ENCODE assay signal across 3 cellular contexts in genomic region chr2:158489366-158490112, GRCh38.
TF ChIP-seq lines count a peak whose summit lies in the region.

No MANE protein-coding gene starts in this region.

TF ChIP-seq in SK-N-SH, 30 proteins besides CTCF, POLR2A, EP300 and RAD21:
- no peak for TF ChIP-seq MAX (IDR thresholded peaks at IDR 0.05; ENCODE audit: low read depth)
- no peak for TF ChIP-seq RFX5 (IDR thresholded peaks at IDR 0.05; ENCODE audit: low read length)
- TF ChIP-seq JUND (IDR thresholded peaks at IDR 0.05): no peak

TF ChIP-seq in SK-N-SH treated with all-trans-retinoic acid at 6 μM for 48 hours, 23 proteins besides CTCF, POLR2A, EP300 and RAD21 (continued from another document):
- no peak for TF ChIP-seq POU6F1 (CRISPR knock-in tag; IDR thresholded peaks at IDR 0.05; ENCODE audit: borderline replicate concordance, low read depth)
- no peak for TF ChIP-seq ZFP30 (CRISPR knock-in tag; IDR thresholded peaks at IDR 0.05)
- TF ChIP-seq CREB5 (CRISPR knock-in tag; IDR thresholded peaks at IDR 0.05; ENCODE audit: low read depth): no peak
- TF ChIP-seq TOX (CRISPR knock-in tag; IDR thresholded peaks at IDR 0.05; ENCODE audit: borderline replicate concordance): no peak
- TF ChIP-seq, protein P1, sequence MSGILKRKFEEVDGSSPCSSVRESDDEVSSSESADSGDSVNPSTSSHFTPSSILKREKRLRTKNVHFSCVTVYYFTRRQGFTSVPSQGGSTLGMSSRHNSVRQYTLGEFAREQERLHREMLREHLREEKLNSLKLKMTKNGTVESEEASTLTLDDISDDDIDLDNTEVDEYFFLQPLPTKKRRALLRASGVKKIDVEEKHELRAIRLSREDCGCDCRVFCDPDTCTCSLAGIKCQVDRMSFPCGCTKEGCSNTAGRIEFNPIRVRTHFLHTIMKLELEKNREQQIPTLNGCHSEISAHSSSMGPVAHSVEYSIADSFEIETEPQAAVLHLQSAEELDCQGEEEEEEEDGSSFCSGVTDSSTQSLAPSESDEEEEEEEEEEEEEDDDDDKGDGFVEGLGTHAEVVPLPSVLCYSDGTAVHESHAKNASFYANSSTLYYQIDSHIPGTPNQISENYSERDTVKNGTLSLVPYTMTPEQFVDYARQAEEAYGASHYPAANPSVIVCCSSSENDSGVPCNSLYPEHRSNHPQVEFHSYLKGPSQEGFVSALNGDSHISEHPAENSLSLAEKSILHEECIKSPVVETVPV (CRISPR knock-in tag; IDR thresholded peaks at IDR 0.05): no peak
- TF ChIP-seq TCF4 (CRISPR knock-in tag; IDR thresholded peaks at IDR 0.05; ENCODE audit: borderline replicate concordance): no peak
- TF ChIP-seq OSR1 (CRISPR knock-in tag; IDR thresholded peaks at IDR 0.05): no peak
- no peak for TF ChIP-seq CSDC2 (CRISPR knock-in tag; IDR thresholded peaks at IDR 0.05)
- TF ChIP-seq ISL1 (CRISPR knock-in tag; IDR thresholded peaks at IDR 0.05): no peak
- no peak for TF ChIP-seq ZNF565 (CRISPR knock-in tag; conservative IDR thresholded peaks at IDR 0.05; ENCODE audit: low read depth)
- no peak for TF ChIP-seq GLIS3 (CRISPR knock-in tag; IDR thresholded peaks at IDR 0.05)
- TF ChIP-seq RARB (CRISPR knock-in tag; IDR thresholded peaks at IDR 0.05): no peak
- TF ChIP-seq, protein P2, sequence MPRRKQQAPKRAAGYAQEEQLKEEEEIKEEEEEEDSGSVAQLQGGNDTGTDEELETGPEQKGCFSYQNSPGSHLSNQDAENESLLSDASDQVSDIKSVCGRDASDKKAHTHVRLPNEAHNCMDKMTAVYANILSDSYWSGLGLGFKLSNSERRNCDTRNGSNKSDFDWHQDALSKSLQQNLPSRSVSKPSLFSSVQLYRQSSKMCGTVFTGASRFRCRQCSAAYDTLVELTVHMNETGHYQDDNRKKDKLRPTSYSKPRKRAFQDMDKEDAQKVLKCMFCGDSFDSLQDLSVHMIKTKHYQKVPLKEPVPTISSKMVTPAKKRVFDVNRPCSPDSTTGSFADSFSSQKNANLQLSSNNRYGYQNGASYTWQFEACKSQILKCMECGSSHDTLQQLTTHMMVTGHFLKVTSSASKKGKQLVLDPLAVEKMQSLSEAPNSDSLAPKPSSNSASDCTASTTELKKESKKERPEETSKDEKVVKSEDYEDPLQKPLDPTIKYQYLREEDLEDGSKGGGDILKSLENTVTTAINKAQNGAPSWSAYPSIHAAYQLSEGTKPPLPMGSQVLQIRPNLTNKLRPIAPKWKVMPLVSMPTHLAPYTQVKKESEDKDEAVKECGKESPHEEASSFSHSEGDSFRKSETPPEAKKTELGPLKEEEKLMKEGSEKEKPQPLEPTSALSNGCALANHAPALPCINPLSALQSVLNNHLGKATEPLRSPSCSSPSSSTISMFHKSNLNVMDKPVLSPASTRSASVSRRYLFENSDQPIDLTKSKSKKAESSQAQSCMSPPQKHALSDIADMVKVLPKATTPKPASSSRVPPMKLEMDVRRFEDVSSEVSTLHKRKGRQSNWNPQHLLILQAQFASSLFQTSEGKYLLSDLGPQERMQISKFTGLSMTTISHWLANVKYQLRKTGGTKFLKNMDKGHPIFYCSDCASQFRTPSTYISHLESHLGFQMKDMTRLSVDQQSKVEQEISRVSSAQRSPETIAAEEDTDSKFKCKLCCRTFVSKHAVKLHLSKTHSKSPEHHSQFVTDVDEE (CRISPR knock-in tag; IDR thresholded peaks at IDR 0.05): no peak
- TF ChIP-seq SNAI2 (CRISPR knock-in tag; IDR thresholded peaks at IDR 0.05): no peak
- TF ChIP-seq PPARA (CRISPR knock-in tag; IDR thresholded peaks at IDR 0.05; ENCODE audit: borderline replicate concordance): no peak

TF ChIP-seq in WTC11, 78 proteins besides CTCF, POLR2A, EP300 and RAD21 (continued from another document):
- TF ChIP-seq PRDM15 (CRISPR knock-in tag; IDR thresholded peaks at IDR 0.05): no peak
- TF ChIP-seq, protein P3, sequence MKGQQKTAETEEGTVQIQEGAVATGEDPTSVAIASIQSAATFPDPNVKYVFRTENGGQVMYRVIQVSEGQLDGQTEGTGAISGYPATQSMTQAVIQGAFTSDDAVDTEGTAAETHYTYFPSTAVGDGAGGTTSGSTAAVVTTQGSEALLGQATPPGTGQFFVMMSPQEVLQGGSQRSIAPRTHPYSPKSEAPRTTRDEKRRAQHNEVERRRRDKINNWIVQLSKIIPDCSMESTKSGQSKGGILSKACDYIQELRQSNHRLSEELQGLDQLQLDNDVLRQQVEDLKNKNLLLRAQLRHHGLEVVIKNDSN (CRISPR knock-in tag; IDR thresholded peaks at IDR 0.05): no peak
- no peak for TF ChIP-seq PRRX2 (CRISPR knock-in tag; IDR thresholded peaks at IDR 0.05)
- TF ChIP-seq RORB (CRISPR knock-in tag; IDR thresholded peaks at IDR 0.05): no peak
- TF ChIP-seq, protein P4, sequence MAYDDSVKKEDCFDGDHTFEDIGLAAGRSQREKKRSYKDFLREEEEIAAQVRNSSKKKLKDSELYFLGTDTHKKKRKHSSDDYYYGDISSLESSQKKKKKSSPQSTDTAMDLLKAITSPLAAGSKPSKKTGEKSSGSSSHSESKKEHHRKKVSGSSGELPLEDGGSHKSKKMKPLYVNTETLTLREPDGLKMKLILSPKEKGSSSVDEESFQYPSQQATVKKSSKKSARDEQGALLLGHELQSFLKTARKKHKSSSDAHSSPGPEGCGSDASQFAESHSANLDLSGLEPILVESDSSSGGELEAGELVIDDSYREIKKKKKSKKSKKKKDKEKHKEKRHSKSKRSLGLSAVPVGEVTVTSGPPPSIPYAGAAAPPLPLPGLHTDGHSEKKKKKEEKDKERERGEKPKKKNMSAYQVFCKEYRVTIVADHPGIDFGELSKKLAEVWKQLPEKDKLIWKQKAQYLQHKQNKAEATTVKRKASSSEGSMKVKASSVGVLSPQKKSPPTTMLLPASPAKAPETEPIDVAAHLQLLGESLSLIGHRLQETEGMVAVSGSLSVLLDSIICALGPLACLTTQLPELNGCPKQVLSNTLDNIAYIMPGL (CRISPR knock-in tag; IDR thresholded peaks at IDR 0.05): no peak
- no peak for TF ChIP-seq SMAD4 (CRISPR knock-in tag; IDR thresholded peaks at IDR 0.05)
- TF ChIP-seq SP1 (CRISPR knock-in tag; conservative IDR thresholded peaks at IDR 0.05): no peak
- TF ChIP-seq MYBL2 (CRISPR knock-in tag; IDR thresholded peaks at IDR 0.05): no peak
- TF ChIP-seq, protein P5, sequence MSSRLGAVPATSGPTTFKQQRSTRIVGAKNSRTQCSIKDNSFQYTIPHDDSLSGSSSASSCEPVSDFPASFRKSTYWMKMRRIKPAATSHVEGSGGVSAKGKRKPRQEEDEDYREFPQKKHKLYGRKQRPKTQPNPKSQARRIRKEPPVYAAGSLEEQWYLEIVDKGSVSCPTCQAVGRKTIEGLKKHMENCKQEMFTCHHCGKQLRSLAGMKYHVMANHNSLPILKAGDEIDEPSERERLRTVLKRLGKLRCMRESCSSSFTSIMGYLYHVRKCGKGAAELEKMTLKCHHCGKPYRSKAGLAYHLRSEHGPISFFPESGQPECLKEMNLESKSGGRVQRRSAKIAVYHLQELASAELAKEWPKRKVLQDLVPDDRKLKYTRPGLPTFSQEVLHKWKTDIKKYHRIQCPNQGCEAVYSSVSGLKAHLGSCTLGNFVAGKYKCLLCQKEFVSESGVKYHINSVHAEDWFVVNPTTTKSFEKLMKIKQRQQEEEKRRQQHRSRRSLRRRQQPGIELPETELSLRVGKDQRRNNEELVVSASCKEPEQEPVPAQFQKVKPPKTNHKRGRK (CRISPR knock-in tag; IDR thresholded peaks at IDR 0.05; ENCODE audit: borderline replicate concordance): no peak
- no peak for TF ChIP-seq ATF1 (CRISPR knock-in tag; IDR thresholded peaks at IDR 0.05)
- TF ChIP-seq, protein P6, sequence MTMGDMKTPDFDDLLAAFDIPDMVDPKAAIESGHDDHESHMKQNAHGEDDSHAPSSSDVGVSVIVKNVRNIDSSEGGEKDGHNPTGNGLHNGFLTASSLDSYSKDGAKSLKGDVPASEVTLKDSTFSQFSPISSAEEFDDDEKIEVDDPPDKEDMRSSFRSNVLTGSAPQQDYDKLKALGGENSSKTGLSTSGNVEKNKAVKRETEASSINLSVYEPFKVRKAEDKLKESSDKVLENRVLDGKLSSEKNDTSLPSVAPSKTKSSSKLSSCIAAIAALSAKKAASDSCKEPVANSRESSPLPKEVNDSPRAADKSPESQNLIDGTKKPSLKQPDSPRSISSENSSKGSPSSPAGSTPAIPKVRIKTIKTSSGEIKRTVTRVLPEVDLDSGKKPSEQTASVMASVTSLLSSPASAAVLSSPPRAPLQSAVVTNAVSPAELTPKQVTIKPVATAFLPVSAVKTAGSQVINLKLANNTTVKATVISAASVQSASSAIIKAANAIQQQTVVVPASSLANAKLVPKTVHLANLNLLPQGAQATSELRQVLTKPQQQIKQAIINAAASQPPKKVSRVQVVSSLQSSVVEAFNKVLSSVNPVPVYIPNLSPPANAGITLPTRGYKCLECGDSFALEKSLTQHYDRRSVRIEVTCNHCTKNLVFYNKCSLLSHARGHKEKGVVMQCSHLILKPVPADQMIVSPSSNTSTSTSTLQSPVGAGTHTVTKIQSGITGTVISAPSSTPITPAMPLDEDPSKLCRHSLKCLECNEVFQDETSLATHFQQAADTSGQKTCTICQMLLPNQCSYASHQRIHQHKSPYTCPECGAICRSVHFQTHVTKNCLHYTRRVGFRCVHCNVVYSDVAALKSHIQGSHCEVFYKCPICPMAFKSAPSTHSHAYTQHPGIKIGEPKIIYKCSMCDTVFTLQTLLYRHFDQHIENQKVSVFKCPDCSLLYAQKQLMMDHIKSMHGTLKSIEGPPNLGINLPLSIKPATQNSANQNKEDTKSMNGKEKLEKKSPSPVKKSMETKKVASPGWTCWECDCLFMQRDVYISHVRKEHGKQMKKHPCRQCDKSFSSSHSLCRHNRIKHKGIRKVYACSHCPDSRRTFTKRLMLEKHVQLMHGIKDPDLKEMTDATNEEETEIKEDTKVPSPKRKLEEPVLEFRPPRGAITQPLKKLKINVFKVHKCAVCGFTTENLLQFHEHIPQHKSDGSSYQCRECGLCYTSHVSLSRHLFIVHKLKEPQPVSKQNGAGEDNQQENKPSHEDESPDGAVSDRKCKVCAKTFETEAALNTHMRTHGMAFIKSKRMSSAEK (CRISPR knock-in tag; IDR thresholded peaks at IDR 0.05; ENCODE audit: borderline replicate concordance): no peak
- TF ChIP-seq ZNF416 (CRISPR knock-in tag; IDR thresholded peaks at IDR 0.05): no peak
- no peak for TF ChIP-seq GTF2I (CRISPR knock-in tag; conservative IDR thresholded peaks at IDR 0.05)
- no peak for TF ChIP-seq GRHL2 (CRISPR knock-in tag; IDR thresholded peaks at IDR 0.05; ENCODE audit: insufficient replicate concordance, severe bottlenecking)
TF ChIP-seq in WTC11: peak in this region for 0.
